Comparison of ENCODE assay signal across 22 cellular contexts in genomic region chr17:62880120-62880519, GRCh38.
"Had no signal": no experiment of that assay in that cellular context is flagged by ENCODE, and none has a peak within 500 bp of the region (broad histone marks: within the 10 kb centered on the region; RNA-seq: fewer than 3 reads in every experiment).

No MANE protein-coding gene starts in this region.

- H3K4me1 ChIP-seq: colonic mucosa, gastrocnemius medialis, lower lobe of right lung had no signal

- H3K27ac Mint-ChIP-seq: dendritic cell treated with granulocyte-macrophage colony-stimulating factor and Interleukin-4, amounts not matched to agents 40 ng/mL and 50 ng/mL, for 4 days; mesothelial cell of epicardium; naive B cell; naive thymus-derived CD8-positive, alpha-beta T cell had no signal

- ATAC-seq: gastrocnemius medialis; heart right ventricle; left cardiac atrium; left lung; left ventricle myocardium superior; lower lobe of right lung; mucosa of descending colon; naive thymus-derived CD8-positive, alpha-beta T cell had no signal

- DNase-seq: colonic mucosa; cortex of kidney; effector CD4-positive, alpha-beta T cell; effector memory CD4-positive, alpha-beta T cell; esophagus squamous epithelium; foreskin fibroblast; foreskin melanocyte; gastrocnemius medialis; glutamatergic neuron; head of caudate nucleus; heart right ventricle; hippocampal formation; left cardiac atrium; left lung; left ventricle myocardium superior; lower lobe of right lung; mesenchymal stem cell; mucosa of descending colon; naive B cell; naive thymus-derived CD8-positive, alpha-beta T cell had no signal

- H3K27ac ChIP-seq: colonic mucosa, esophagus squamous epithelium, gastrocnemius medialis, heart right ventricle, left lung, lower lobe of right lung had no signal

- H3K9me3 Mint-ChIP-seq: dendritic cell treated with granulocyte-macrophage colony-stimulating factor and Interleukin-4, amounts not matched to agents 40 ng/mL and 50 ng/mL, for 4 days; mesothelial cell of epicardium; naive thymus-derived CD8-positive, alpha-beta T cell had no signal

- H3K36me3 ChIP-seq: colonic mucosa, esophagus squamous epithelium, gastrocnemius medialis, heart right ventricle, left lung, lower lobe of right lung had no signal

- H3K4me3 ChIP-seq: colonic mucosa, esophagus squamous epithelium, gastrocnemius medialis, heart right ventricle, left lung, lower lobe of right lung, mucosa of descending colon had no signal

- H3K36me3 Mint-ChIP-seq: mesothelial cell of epicardium; naive B cell; naive thymus-derived CD8-positive, alpha-beta T cell had no signal

- H3K9me3 ChIP-seq: colonic mucosa, esophagus squamous epithelium, gastrocnemius medialis, heart right ventricle, left lung, lower lobe of right lung, mucosa of descending colon had no signal

- H3K27me3 ChIP-seq: colonic mucosa, gastrocnemius medialis, left lung had no signal

- H3K4me3 Mint-ChIP-seq: dendritic cell treated with granulocyte-macrophage colony-stimulating factor and Interleukin-4, amounts not matched to agents 40 ng/mL and 50 ng/mL, for 4 days; mesothelial cell of epicardium; naive B cell; naive thymus-derived CD8-positive, alpha-beta T cell had no signal
